Comparison of ENCODE assay signal across 13 cellular contexts in genomic region chr11:33779849-33780528, GRCh38. TPM values are rescaled to one million over a fixed set of nuclear protein-coding genes. Genes with fewer than 3 reads are reported as not detected.
DNase-seq lines count a peak whose midpoint lies in the region; ATAC-seq lines count a peak whose summit lies in the region.
"Had no signal": no experiment of that assay in that cellular context is flagged by ENCODE, and none has a peak within 500 bp of the region (broad histone marks: within the 10 kb centered on the region; RNA-seq: fewer than 3 reads in every experiment).

No MANE protein-coding gene starts in this region.

- in situ Hi-C loops in GM23248 (cut with MboI), result no loop called here

- WGBS in GM23248 (ENCODE audit: low coverage in 1 of 2, low lambda C conversion rate in 2 of 2, missing lambda C conversion rate in 2 of 2), 2 experiments, result 44 to 50% methylated on average over 7 of the region's 7 CpGs
- 41% methylated on average over 7 of the region's 7 CpGs for WGBS in right cardiac atrium

- H3K27me3 ChIP-seq in GM23248 (replicated peaks; ENCODE audit: insufficient read depth) (no peaks in the 10 kb centered on the region), right cardiac atrium (ENCODE audit: control insufficient read depth, insufficient read depth) (no peaks in the 10 kb centered on the region)
- H3K27me3 ChIP-seq: colonic mucosa had no signal

- peak; percentile 67 to 75 for ATAC-seq in right cardiac atrium
- ATAC-seq in left lobe of liver, result no peak
- ATAC-seq in GM21423 (IDR thresholded peaks at IDR 0.05; ENCODE audit: unreplicated experiment), result no peak

- no peaks in the 10 kb centered on the region for H3K9me2 ChIP-seq in GM23248 (ENCODE audit: insufficient read depth)

- H3K4me1 ChIP-seq in GM23248 (ENCODE audit: insufficient read depth), result peaks cover 25% of the 10 kb centered on the region
- peaks cover 4% of the 10 kb centered on the region for H3K4me1 ChIP-seq in right cardiac atrium (ENCODE audit: control insufficient read depth, insufficient read depth, low read length)
- H3K4me1 ChIP-seq: colonic mucosa had no signal

- H3K79me2 ChIP-seq in GM23248 (ENCODE audit: insufficient read depth), result no peaks in the 10 kb centered on the region

- no peak overlapping the region for H3K9ac ChIP-seq in GM23248
- H3K9ac ChIP-seq: KMS-11 had no signal

- H2AFZ ChIP-seq in GM23248, result peak overlapping the region; percentile 59

- no peaks in the 10 kb centered on the region for H3K36me3 ChIP-seq in GM23248 (ENCODE audit: low read depth)
- H3K36me3 ChIP-seq: colonic mucosa had no signal

- peaks cover 14% of the 10 kb centered on the region for H3F3A ChIP-seq in GM23248 (ENCODE audit: insufficient read depth)

- H4K20me1 ChIP-seq in GM23248 (ENCODE audit: insufficient read depth), result no peaks in the 10 kb centered on the region

- no peaks in the 10 kb centered on the region for H3K9me3 ChIP-seq in GM23248 (ENCODE audit: low read depth)
- H3K9me3 ChIP-seq in right cardiac atrium (ENCODE audit: control insufficient read depth, low read length), result no peaks in the 10 kb centered on the region
- H3K9me3 ChIP-seq: Caco-2, colonic mucosa had no signal

- H3K4me2 ChIP-seq in GM23248 (ENCODE audit: unreplicated experiment), result peak overlapping the region; percentile 78
- H3K4me2 ChIP-seq: KMS-11 had no signal

- intact Hi-C loops in right cardiac atrium (cut with DNase I), result no loop called here
- intact Hi-C loops in posterior cingulate gyrus (cut with DNase I), result no loop called here

- H3K4me3 ChIP-seq in GM23248 (no peak overlapping the region), right cardiac atrium (ENCODE audit: low read length) (no peak overlapping the region), skeletal muscle cell (ENCODE audit: low read depth, low read length) (no peak overlapping the region)
- H3K4me3 ChIP-seq: colonic mucosa had no signal

- H3K27ac ChIP-seq in GM23248 (peak overlapping the region; percentile 27), right cardiac atrium (ENCODE audit: low read length) (peak overlapping the region; percentile 8)
- H3K27ac ChIP-seq: colonic mucosa, KMS-11, VCaP had no signal

- peak; percentile 87 for DNase-seq in GM23248
- peak; percentile 93 for DNase-seq in astrocyte of the hippocampus (ENCODE audit: low read depth, low spot score)
- DNase-seq in right cardiac atrium, result no peak
- DNase-seq in skeletal muscle cell (ENCODE audit: low read depth), result peak; percentile 56
- no peak for DNase-seq in left lobe of liver (ENCODE audit: low spot score)
- no peak for DNase-seq in SIG-M5 (lab: John Stamatoyannopoulos, UW)
- DNase-seq in posterior cingulate gyrus, result no peak
- DNase-seq: activated T-cell treated with anti-CD3 and anti-CD28 coated beads, Interleukin-2, amount 50 U/mL, for 48 hours; colonic mucosa had no signal

RNA-seq across cellular contexts. Expression of gene FBXO3, which starts 5.7 kb away (rescaled TPM):
- total RNA-seq in GM23248 (2014; rRNA removed; shearing (Covaris generic)), result 44.6 and 72.2 TPM in 2 replicates
- polyA plus RNA-seq in GM23248 (2016; fragmentation: Nextera tagmentation; extraction: Ambion mirVana), result 37.8 and 38.7 TPM in 2 replicates
- 10 to 100 TPM; 30.2 to 40.8 (median 39.2) TPM for total RNA-seq in right cardiac atrium
- 27.3 TPM for polyA plus RNA-seq in right cardiac atrium
- total RNA-seq in left lobe of liver, result 18.9 TPM

RNA-seq across cellular contexts. Expression of gene CD59, which starts 43.8 kb away (rescaled TPM):
- 1,166 and 1,314 TPM in 2 replicates for total RNA-seq in GM23248 (2014; rRNA removed; shearing (Covaris generic))
- polyA plus RNA-seq in GM23248 (2016; fragmentation: Nextera tagmentation; extraction: Ambion mirVana), result 2,015 and 2,061 TPM in 2 replicates
- 100 to 1,000 TPM; 619 to 780 (median 669) TPM for total RNA-seq in right cardiac atrium
- polyA plus RNA-seq in right cardiac atrium, result 245 TPM
- total RNA-seq in left lobe of liver, result 149 TPM

Comparison
In these comparisons a context has a peak if more than half of its experiments do, and no peak if none do; other contexts are left out.
1. DNase-seq: peak in GM23248 (single experiment), astrocyte of the hippocampus (single experiment) and skeletal muscle cell (single experiment); none in right cardiac atrium (0 of 3), left lobe of liver (single experiment), SIG-M5 (single experiment) and posterior cingulate gyrus (0 of 10).
2. ATAC-seq: peak in right cardiac atrium (2 of 2); none in left lobe of liver (single experiment) and GM21423 (single experiment).